In the genomic region with DNA sequence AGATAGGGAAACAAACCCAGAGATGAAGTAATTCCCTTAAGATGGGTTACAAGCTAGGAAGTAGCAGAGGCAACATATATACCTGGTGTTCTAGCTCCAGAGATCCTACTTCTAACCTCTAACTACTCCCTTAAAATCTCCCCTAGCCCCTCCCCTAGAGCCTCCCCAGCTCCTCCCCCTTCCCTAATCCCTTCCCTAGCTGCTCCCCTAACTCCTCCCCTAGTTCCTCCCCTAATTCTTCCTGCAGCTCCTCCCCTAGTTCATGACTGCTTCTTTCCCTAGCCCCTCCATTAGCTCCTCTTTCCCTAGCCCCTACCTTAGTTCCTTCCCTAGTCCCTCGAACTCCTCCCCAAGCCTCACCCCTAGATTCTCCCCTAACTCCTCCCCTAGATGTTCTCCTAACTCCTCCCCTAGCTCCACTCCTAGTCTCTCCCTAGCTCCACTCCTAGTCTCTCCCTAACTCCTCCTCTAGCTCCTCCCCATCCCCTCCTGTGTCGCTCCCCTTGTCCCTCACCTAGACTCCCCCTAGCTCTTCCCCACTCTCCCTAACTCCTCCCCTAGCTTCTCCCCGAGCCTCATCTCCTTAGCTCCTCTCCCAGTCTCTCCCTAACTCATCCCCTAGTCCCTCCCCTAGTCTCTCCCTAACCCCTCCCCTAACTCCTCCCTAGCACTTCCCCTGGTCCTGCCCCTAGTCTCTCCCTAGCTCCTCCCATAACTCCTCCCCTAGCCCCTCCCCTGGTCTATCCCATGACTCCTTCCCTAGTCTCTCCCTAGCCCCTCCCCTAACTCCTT, we compare ENCODE assay signal across 11 cellular contexts.
DNase-seq lines count a peak whose midpoint lies in the region; ATAC-seq and TF ChIP-seq lines count a peak whose summit lies in the region.
"Had no signal": no experiment of that assay in that cellular context is flagged by ENCODE, and none has a peak within 500 bp of the region (broad histone marks: within the 10 kb centered on the region; RNA-seq: fewer than 3 reads in every experiment).

No MANE protein-coding gene starts in this region.

- intact Hi-C loops in upper lobe of right lung (cut with DNase I), result no loop called here

- H3K27ac Mint-ChIP-seq in activated T-helper 17 cell treated with anti-CD3 and anti-CD28 coated beads, Interleukin-2, amount 50 U/mL, for 72 hours, result peak overlapping the region; percentile 54
- H3K27ac Mint-ChIP-seq: progenitor cell of endocrine pancreas; stimulated activated naive CD8-positive, alpha-beta T cell treated with anti-CD3 and anti-CD28 coated beads, Interleukin-15, Interleukin-2, amounts not matched to agents 100 ng/mL and 50 ng/mL, for 24 hours had no signal

- H3K27me3 Mint-ChIP-seq in activated T-helper 17 cell treated with anti-CD3 and anti-CD28 coated beads, Interleukin-2, amount 50 U/mL, for 72 hours, result no peaks in the 10 kb centered on the region
- H3K27me3 Mint-ChIP-seq: progenitor cell of endocrine pancreas; stimulated activated naive CD8-positive, alpha-beta T cell treated with anti-CD3 and anti-CD28 coated beads, Interleukin-15, Interleukin-2, amounts not matched to agents 100 ng/mL and 50 ng/mL, for 24 hours had no signal

- H3K9me3 ChIP-seq in upper lobe of right lung, result no peaks in the 10 kb centered on the region

- peak; percentile 96 for ATAC-seq in activated T-helper 17 cell treated with anti-CD3 and anti-CD28 coated beads, Interleukin-2, amount 50 U/mL, for 72 hours (replicated peaks)
- ATAC-seq in upper lobe of right lung (peak; percentile 62), HG03097 (IDR thresholded peaks at IDR 0.05; ENCODE audit: low FRiP score, unreplicated experiment) (no peak)

- H3K4me3 Mint-ChIP-seq in activated T-helper 17 cell treated with anti-CD3 and anti-CD28 coated beads, Interleukin-2, amount 50 U/mL, for 72 hours, result no peak overlapping the region
- H3K4me3 Mint-ChIP-seq: stimulated activated naive CD8-positive, alpha-beta T cell treated with anti-CD3 and anti-CD28 coated beads, Interleukin-15, Interleukin-2, amounts not matched to agents 100 ng/mL and 50 ng/mL, for 24 hours had no signal

- in situ Hi-C loops in GM13976 (cut with MboI; ENCODE audit: low sequenced_read_pairs, unreplicated experiment), result no loop called here
- in situ Hi-C loops in GM13977 (cut with MboI; ENCODE audit: low pct_unique_long_range_greater_than_20kb, low sequenced_read_pairs, unreplicated experiment), result no loop called here

- no peak overlapping the region for H3K4me3 ChIP-seq in Jurkat, Clone E6-1 (ENCODE audit: low read length)
- H3K4me3 ChIP-seq in upper lobe of right lung, result no peak overlapping the region

- H3K36me3 Mint-ChIP-seq in activated T-helper 17 cell treated with anti-CD3 and anti-CD28 coated beads, Interleukin-2, amount 50 U/mL, for 72 hours (ENCODE audit: low read depth), result peaks cover 34% of the 10 kb centered on the region

- TF ChIP-seq CTCF in upper lobe of right lung (IDR thresholded peaks at IDR 0.05) (no peak), GM13976 (IDR thresholded peaks at IDR 0.05; ENCODE audit: borderline replicate concordance, control extremely low read depth, extremely low read depth, insufficient read depth, missing control alignments) (no peak), GM13977 (IDR thresholded peaks at IDR 0.05; ENCODE audit: extremely low read depth, insufficient read depth, missing control alignments) (no peak)

- no peaks in the 10 kb centered on the region for H3K9me3 Mint-ChIP-seq in activated T-helper 17 cell treated with anti-CD3 and anti-CD28 coated beads, Interleukin-2, amount 50 U/mL, for 72 hours
- H3K9me3 Mint-ChIP-seq: stimulated activated naive CD8-positive, alpha-beta T cell treated with anti-CD3 and anti-CD28 coated beads, Interleukin-15, Interleukin-2, amounts not matched to agents 100 ng/mL and 50 ng/mL, for 24 hours had no signal

- no peaks in the 10 kb centered on the region for H3K27me3 ChIP-seq in upper lobe of right lung

- peak; percentile 42 for DNase-seq in stimulated activated CD4-positive, alpha-beta T cell treated with anti-CD3 and anti-CD28 coated beads, Interleukin-1b, Interleukin-23, amount 100 ng/mL, for 48 hours
- no peak for DNase-seq in stimulated activated CD4-positive, alpha-beta T cell treated with anti-CD3 and anti-CD28 coated beads, Interleukin-12 subunit alpha, Interleukin-12 subunit beta, amount 100 ng/mL, for 4 hours
- DNase-seq in Jurkat, Clone E6-1 (ENCODE audit: low read depth, low spot score), result peak; percentile 43
- DNase-seq in upper lobe of right lung, result no peak
- DNase-seq in GM13976 (ENCODE audit: low spot score), result no peak
- DNase-seq in GM13977 (ENCODE audit: low spot score), result no peak
- DNase-seq: NCI-H1436 treated with DMSO at 0.1 percent for 48 hours had no signal

- H3K27ac ChIP-seq in upper lobe of right lung, result no peak overlapping the region

- no peaks in the 10 kb centered on the region for H3K36me3 ChIP-seq in upper lobe of right lung

- no peaks in the 10 kb centered on the region for H3K4me1 Mint-ChIP-seq in activated T-helper 17 cell treated with anti-CD3 and anti-CD28 coated beads, Interleukin-2, amount 50 U/mL, for 72 hours

- H3K4me1 ChIP-seq in upper lobe of right lung, result no peaks in the 10 kb centered on the region

Comparison
In these comparisons a context has a peak if more than half of its experiments do, and no peak if none do; other contexts are left out.
1. DNase-seq: peak in stimulated activated CD4-positive, alpha-beta T cell treated with anti-CD3 and anti-CD28 coated beads, Interleukin-1b, Interleukin-23, amount 100 ng/mL, for 48 hours (single experiment) and Jurkat, Clone E6-1 (single experiment); none in stimulated activated CD4-positive, alpha-beta T cell treated with anti-CD3 and anti-CD28 coated beads, Interleukin-12 subunit alpha, Interleukin-12 subunit beta, amount 100 ng/mL, for 4 hours (single experiment), upper lobe of right lung (single experiment), GM13976 (single experiment) and GM13977 (single experiment).